Comparison of ENCODE assay signal across 16 cellular contexts in the genomic region with DNA sequence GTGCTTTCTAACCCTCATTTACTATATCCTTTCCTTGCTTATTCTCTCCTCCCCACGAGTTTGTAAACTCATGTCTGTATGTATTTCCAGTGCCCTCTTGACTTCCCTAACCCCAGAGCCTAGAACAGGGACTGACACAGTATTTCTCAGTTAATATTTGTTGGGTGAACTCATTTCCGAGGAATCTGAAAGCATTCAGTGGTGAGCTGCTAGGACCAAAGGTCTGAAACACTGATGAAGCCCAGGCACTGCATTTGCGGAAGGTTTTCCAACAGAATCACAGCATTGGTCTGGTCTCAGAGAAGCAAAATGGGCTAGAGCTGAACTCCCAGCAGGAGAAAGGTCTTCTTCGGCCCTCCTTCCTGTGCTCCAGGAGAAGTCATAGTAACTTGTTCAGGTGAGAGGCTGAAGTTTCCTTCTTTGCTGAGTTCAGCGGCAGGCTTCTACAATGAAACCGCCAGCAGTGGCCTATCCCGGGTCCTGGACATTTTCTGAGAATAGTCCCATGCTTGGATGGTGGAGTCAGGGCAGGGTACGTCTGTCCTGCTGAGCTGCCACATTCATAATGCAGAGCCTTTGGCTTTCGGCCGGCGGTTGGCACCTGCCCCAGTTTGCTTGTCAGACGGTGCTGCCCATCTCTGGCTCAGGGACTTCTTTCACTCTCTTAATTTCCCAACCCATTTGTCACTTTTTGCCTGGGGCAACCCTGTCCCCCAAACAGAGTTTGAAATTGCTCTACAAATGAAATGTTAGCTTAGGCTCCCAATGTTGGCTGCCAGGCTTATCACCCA. TPM values are rescaled to one million over a fixed set of nuclear protein-coding genes. Genes with fewer than 3 reads are reported as not detected.
"Had no signal": no experiment of that assay in that cellular context is flagged by ENCODE, and none has a peak within 500 bp of the region (broad histone marks: within the 10 kb centered on the region; RNA-seq: fewer than 3 reads in every experiment).

No MANE protein-coding gene starts in this region.

- H3K27me3 ChIP-seq: body of pancreas, left lung, pancreas, transverse colon had no signal

- H3K27ac Mint-ChIP-seq: activated naive CD4-positive, alpha-beta T cell treated with anti-CD3 and anti-CD28 coated beads, Interleukin-2, amount 10 ng/mL, durations not matched to agents 7 days and 5 days; activated T-helper 2 cell treated with anti-CD3 and anti-CD28 coated beads, Interferon-gamma antibody, Interleukin-2, Interleukin-4, amounts not matched to agents 10 μg/mL and 5 μg/mL and 100 μg/mL, durations not matched to agents 14 hours and 24 hours and 36 hours; stimulated activated effector memory CD8-positive, alpha-beta T cell treated with anti-CD3 and anti-CD28 coated beads, Interleukin-12 subunit alpha, Interleukin-12 subunit beta, amount 100 ng/mL, for 72 hours; T-helper 17 cell had no signal

- H3K4me1 ChIP-seq: body of pancreas, left lung, pancreas, transverse colon had no signal

- H3K9me3 ChIP-seq: body of pancreas, left lung, pancreas, transverse colon had no signal

- H3K9me3 Mint-ChIP-seq: activated T-helper 2 cell treated with anti-CD3 and anti-CD28 coated beads, Interferon-gamma antibody, Interleukin-2, Interleukin-4, amounts not matched to agents 10 μg/mL and 5 μg/mL and 100 μg/mL, durations not matched to agents 14 hours and 24 hours and 36 hours had no signal

- ATAC-seq: body of pancreas; left lung; stimulated activated effector memory CD8-positive, alpha-beta T cell treated with anti-CD3 and anti-CD28 coated beads, Interleukin-12 subunit alpha, Interleukin-12 subunit beta, amount 100 ng/mL, for 72 hours; T-helper 17 cell had no signal

- DNase-seq: activated naive CD4-positive, alpha-beta T cell treated with anti-CD3 and anti-CD28 coated beads, Interleukin-2, amount 10 ng/mL, durations not matched to agents 7 days and 5 days; cerebellar nuclear complex; dermis blood vessel endothelial cell; left lung; T-helper 17 cell; transverse colon had no signal

- H3K36me3 Mint-ChIP-seq: activated naive CD4-positive, alpha-beta T cell treated with anti-CD3 and anti-CD28 coated beads, Interleukin-2, amount 10 ng/mL, durations not matched to agents 7 days and 5 days; stimulated activated effector memory CD8-positive, alpha-beta T cell treated with anti-CD3 and anti-CD28 coated beads, Interleukin-12 subunit alpha, Interleukin-12 subunit beta, amount 100 ng/mL, for 72 hours had no signal

- H3K36me3 ChIP-seq: left lung, pancreas, transverse colon had no signal

- H3K27ac ChIP-seq: body of pancreas, left lung, pancreas, skin epidermis, transverse colon had no signal

- H3K4me3 Mint-ChIP-seq: activated naive CD4-positive, alpha-beta T cell treated with anti-CD3 and anti-CD28 coated beads, Interleukin-2, amount 10 ng/mL, durations not matched to agents 7 days and 5 days; neural crest cell; stimulated activated effector memory CD8-positive, alpha-beta T cell treated with anti-CD3 and anti-CD28 coated beads, Interleukin-12 subunit alpha, Interleukin-12 subunit beta, amount 100 ng/mL, for 72 hours; T-helper 17 cell had no signal

- H3K27me3 Mint-ChIP-seq: activated naive CD4-positive, alpha-beta T cell treated with anti-CD3 and anti-CD28 coated beads, Interleukin-2, amount 10 ng/mL, durations not matched to agents 7 days and 5 days; T-helper 17 cell had no signal

- H3K4me1 Mint-ChIP-seq: activated naive CD4-positive, alpha-beta T cell treated with anti-CD3 and anti-CD28 coated beads, Interleukin-2, amount 10 ng/mL, durations not matched to agents 7 days and 5 days; stimulated activated effector memory CD8-positive, alpha-beta T cell treated with anti-CD3 and anti-CD28 coated beads, Interleukin-12 subunit alpha, Interleukin-12 subunit beta, amount 100 ng/mL, for 72 hours; T-helper 17 cell had no signal

- H3K4me3 ChIP-seq: body of pancreas, left lung, pancreas, skin epidermis, transverse colon had no signal

RNA-seq across cellular contexts. Expression of gene SOX11, which starts 57.0 kb away (rescaled TPM):
- total RNA-seq: activated T-helper 2 cell treated with anti-CD3 and anti-CD28 coated beads, Interferon-gamma antibody, Interleukin-2, Interleukin-4, amounts not matched to agents 10 μg/mL and 5 μg/mL and 100 μg/mL, durations not matched to agents 14 hours and 24 hours and 36 hours; dermis blood vessel endothelial cell; mesenteric fat pad; subcutaneous adipose tissue; T-helper 17 cell had no signal
- polyA plus RNA-seq: adipose tissue, esophagus had no signal
